In genomic region chr21:45299864-45300785, GRCh38 we compare ENCODE assay signal across 12 cellular contexts. TPM values are rescaled to one million over a fixed set of nuclear protein-coding genes. Genes with fewer than 3 reads are reported as not detected.
A peak's percentile ranks its signal among the peaks of the same experiment; 100 is the strongest.
DNase-seq lines count a peak whose midpoint lies in the region; ATAC-seq and TF ChIP-seq lines count a peak whose summit lies in the region.
"Had no signal": no experiment of that assay in that cellular context is flagged by ENCODE, and none has a peak within 500 bp of the region (broad histone marks: within the 10 kb centered on the region; RNA-seq: fewer than 3 reads in every experiment).

No MANE protein-coding gene starts in this region.

- intact Hi-C loops in transverse colon (cut with DNase I; ENCODE audit: low total_unique reads) = no loop called here

- no peaks in the 10 kb centered on the region for H3K36me3 Mint-ChIP-seq in activated naive CD8-positive, alpha-beta T cell treated with anti-CD3 and anti-CD28 coated beads, Interleukin-2, amount 10 ng/mL, durations not matched to agents 7 days and 5 days
- no peaks in the 10 kb centered on the region for H3K36me3 Mint-ChIP-seq in activated naive CD8-positive, alpha-beta T cell treated with anti-CD3 and anti-CD28 coated beads for 36 hours

- H3K4me3 Mint-ChIP-seq in activated naive CD8-positive, alpha-beta T cell treated with anti-CD3 and anti-CD28 coated beads, Interleukin-2, amount 10 ng/mL, durations not matched to agents 7 days and 5 days = no peak overlapping the region
- H3K4me3 Mint-ChIP-seq in activated naive CD8-positive, alpha-beta T cell treated with anti-CD3 and anti-CD28 coated beads for 36 hours = no peak overlapping the region
- H3K4me3 Mint-ChIP-seq: activated CD4-positive, alpha-beta T cell treated with anti-CD3 and anti-CD28 coated beads, Interleukin-2, amount 10 ng/mL, durations not matched to agents 24 days and 14 days had no signal

- H3K27ac ChIP-seq in duodenal mucosa (ENCODE audit: low read depth, low read length) (peak overlapping the region; percentile 79), transverse colon (peak overlapping the region; percentile 78 to 85 (median 83))

- TF ChIP-seq EP300 in transverse colon (IDR thresholded peaks at IDR 0.05; ENCODE audit: low read depth) = no peak

- H3K9me3 ChIP-seq in duodenal mucosa (ENCODE audit: control insufficient read depth in 1 of 2, low read length in 2 of 2) (no peaks in the 10 kb centered on the region), transverse colon (no peaks in the 10 kb centered on the region)

- H3K9me3 Mint-ChIP-seq in activated naive CD8-positive, alpha-beta T cell treated with anti-CD3 and anti-CD28 coated beads, Interleukin-2, amount 10 ng/mL, durations not matched to agents 7 days and 5 days = no peaks in the 10 kb centered on the region
- H3K9me3 Mint-ChIP-seq in activated naive CD8-positive, alpha-beta T cell treated with anti-CD3 and anti-CD28 coated beads for 36 hours = no peaks in the 10 kb centered on the region
- H3K9me3 Mint-ChIP-seq: activated CD4-positive, alpha-beta T cell treated with anti-CD3 and anti-CD28 coated beads, Interleukin-2, amount 10 ng/mL, durations not matched to agents 24 days and 14 days had no signal

- H3K4me3 ChIP-seq in duodenal mucosa (ENCODE audit: low read depth in 1 of 2, low read length in 2 of 2) = no peak overlapping the region
- H3K4me3 ChIP-seq in transverse colon = no peak overlapping the region

- no peak overlapping the region for H3K27ac Mint-ChIP-seq in activated naive CD8-positive, alpha-beta T cell treated with anti-CD3 and anti-CD28 coated beads, Interleukin-2, amount 10 ng/mL, durations not matched to agents 7 days and 5 days
- H3K27ac Mint-ChIP-seq in activated naive CD8-positive, alpha-beta T cell treated with anti-CD3 and anti-CD28 coated beads for 36 hours = no peak overlapping the region
- H3K27ac Mint-ChIP-seq: activated CD4-positive, alpha-beta T cell treated with anti-CD3 and anti-CD28 coated beads, Interleukin-2, amount 10 ng/mL, durations not matched to agents 24 days and 14 days had no signal

- no peaks in the 10 kb centered on the region for H3K4me1 Mint-ChIP-seq in activated naive CD8-positive, alpha-beta T cell treated with anti-CD3 and anti-CD28 coated beads, Interleukin-2, amount 10 ng/mL, durations not matched to agents 7 days and 5 days
- H3K4me1 Mint-ChIP-seq in activated naive CD8-positive, alpha-beta T cell treated with anti-CD3 and anti-CD28 coated beads for 36 hours = peaks cover 2% of the 10 kb centered on the region
- H3K4me1 Mint-ChIP-seq: activated CD4-positive, alpha-beta T cell treated with anti-CD3 and anti-CD28 coated beads, Interleukin-2, amount 10 ng/mL, durations not matched to agents 24 days and 14 days had no signal

- 84% methylated on average over 34 of the region's 34 CpGs; no CpG with 5 or more reads in 1 of the 2 donors for WGBS in transverse colon (ENCODE audit: low coverage in 1 of 2), 2 donors

- no peaks in the 10 kb centered on the region for H3K27me3 ChIP-seq in duodenal mucosa (ENCODE audit: control insufficient read depth in 1 of 2, insufficient read depth in 2 of 2, low read length in 2 of 2)
- H3K27me3 ChIP-seq in transverse colon = no peaks in the 10 kb centered on the region

- POLR2A ChIA-PET in activated naive CD8-positive, alpha-beta T cell treated with anti-CD3 and anti-CD28 coated beads, Interleukin-2, amount 10 ng/mL, durations not matched to agents 7 days and 5 days (lab: Charles Lee) = no interaction called here

- H3K9ac ChIP-seq in duodenal mucosa (ENCODE audit: low read depth in 1 of 2, low read length in 2 of 2) = peak overlapping the region in 1 of 2 donors; percentile 10

- peak; percentile 20 for DNase-seq in activated naive CD8-positive, alpha-beta T cell treated with anti-CD3 and anti-CD28 coated beads, Interleukin-2, amount 10 ng/mL, durations not matched to agents 7 days and 5 days
- DNase-seq in activated naive CD8-positive, alpha-beta T cell treated with anti-CD3 and anti-CD28 coated beads for 36 hours = no peak
- DNase-seq in myocyte (ENCODE audit: low read depth) (peak; percentile 79), transverse colon (no peak), NK-92 (lab: John Stamatoyannopoulos, UW; ENCODE audit: unreplicated experiment) (no peak), midbrain (lab: John Stamatoyannopoulos, UW) (no peak)
- DNase-seq: activated CD4-positive, alpha-beta T cell treated with anti-CD3 and anti-CD28 coated beads, Interleukin-2, amount 10 ng/mL, durations not matched to agents 24 days and 14 days; activated naive CD4-positive, alpha-beta T cell; hippocampal formation; NCI-H526 had no signal

- H3K36me3 ChIP-seq in duodenal mucosa (ENCODE audit: control insufficient read depth in 1 of 2, insufficient read depth in 2 of 2, low read length in 2 of 2) (no peaks in the 10 kb centered on the region), transverse colon (no peaks in the 10 kb centered on the region)

- in situ Hi-C loops in transverse colon (cut with MboI; ENCODE audit: low pct_ligation_motif_present in 1 of 4, low pct_unique_long_range_greater_than_20kb in 1 of 4, low sequenced_read_pairs in 3 of 4) = loop anchor here in 2 of 4 donors (10.0 to 25.0 kb wide), 3 partner anchors 55 to 162 kb away; no protein-coding TSS in a partner anchor

- H3K4me1 ChIP-seq in duodenal mucosa (ENCODE audit: control insufficient read depth in 1 of 2, insufficient read depth in 2 of 2, low read length in 2 of 2) = peaks cover 4 to 25% of the 10 kb centered on the region in 2 donors
- peaks cover 15 to 32% (median 23%) of the 10 kb centered on the region in 4 donors for H3K4me1 ChIP-seq in transverse colon

- no peak for TF ChIP-seq CTCF in transverse colon (IDR thresholded peaks at IDR 0.05)

- TF ChIP-seq POLR2A in transverse colon (IDR thresholded peaks at IDR 0.05) = no peak

- H3K27me3 Mint-ChIP-seq in activated naive CD8-positive, alpha-beta T cell treated with anti-CD3 and anti-CD28 coated beads, Interleukin-2, amount 10 ng/mL, durations not matched to agents 7 days and 5 days = peaks cover 2% of the 10 kb centered on the region
- H3K27me3 Mint-ChIP-seq in activated naive CD8-positive, alpha-beta T cell treated with anti-CD3 and anti-CD28 coated beads for 36 hours = no peaks in the 10 kb centered on the region
- H3K27me3 Mint-ChIP-seq: activated CD4-positive, alpha-beta T cell treated with anti-CD3 and anti-CD28 coated beads, Interleukin-2, amount 10 ng/mL, durations not matched to agents 24 days and 14 days had no signal

- ATAC-seq in activated naive CD8-positive, alpha-beta T cell treated with anti-CD3 and anti-CD28 coated beads, Interleukin-2, amount 10 ng/mL, durations not matched to agents 7 days and 5 days (ENCODE audit: low read depth) = no peak
- no peak for ATAC-seq in GM21381 (IDR thresholded peaks at IDR 0.05; ENCODE audit: unreplicated experiment)

RNA-seq across cellular contexts. Expression of gene POFUT2, which starts 12.4 kb away (rescaled TPM):
- total RNA-seq in activated naive CD8-positive, alpha-beta T cell treated with anti-CD3 and anti-CD28 coated beads, Interleukin-2, amount 10 ng/mL, durations not matched to agents 7 days and 5 days = 10 to 100 TPM; 26.0 to 27.0 TPM
- total RNA-seq in activated naive CD8-positive, alpha-beta T cell treated with anti-CD3 and anti-CD28 coated beads for 36 hours = 10 to 100 TPM; 11.6 to 13.3 TPM
- 43.8 and 46.9 TPM in 2 replicates for total RNA-seq in myocyte
- 74.5 TPM for polyA plus RNA-seq in myocyte (2012)
- 10 to 100 TPM; 29.9 to 79.3 (median 33.3) TPM for total RNA-seq in transverse colon

Comparison
In these comparisons a context has a peak if more than half of its experiments do, and no peak if none do; other contexts are left out.
1. DNase-seq: peak in activated naive CD8-positive, alpha-beta T cell treated with anti-CD3 and anti-CD28 coated beads, Interleukin-2, amount 10 ng/mL, durations not matched to agents 7 days and 5 days (single experiment) and myocyte (single experiment); none in activated naive CD8-positive, alpha-beta T cell treated with anti-CD3 and anti-CD28 coated beads for 36 hours (single experiment), transverse colon (single experiment), NK-92 (single experiment) and midbrain (single experiment).